In genomic region chr6:168157272-168158007, GRCh38 we compare ENCODE assay signal across 9 cellular contexts.
DNase-seq lines count a peak whose midpoint lies in the region; ATAC-seq and TF ChIP-seq lines count a peak whose summit lies in the region.
"Had no signal": no experiment of that assay in that cellular context is flagged by ENCODE, and none has a peak within 500 bp of the region (broad histone marks: within the 10 kb centered on the region; RNA-seq: fewer than 3 reads in every experiment).

No MANE protein-coding gene starts in this region.

- H3K27ac ChIP-seq in RWPE1: no peak overlapping the region

- TF ChIP-seq CTCF in RWPE1 (conservative IDR thresholded peaks at IDR 0.05; ENCODE audit: low read depth) (no peak), glutamatergic neuron (IDR thresholded peaks at IDR 0.05; ENCODE audit: partially characterized antibody, unreplicated experiment) (no peak)

- H3K27ac Mint-ChIP-seq in glutamatergic neuron (ENCODE audit: unreplicated experiment): peak overlapping the region; percentile 95
- H3K27ac Mint-ChIP-seq: memory B cell had no signal

- CTCF ChIA-PET in RWPE1 (lab: Yijun Ruan, JAX): no interaction called here

- POLR2A ChIA-PET in RWPE1 (lab: Yijun Ruan, JAX; ENCODE audit: low non-redundant PET): interaction anchor here (0.6 kb wide), 1 partner anchor 730 kb away, joined by 5 read pairs; no protein-coding TSS in a partner anchor

- no peaks in the 10 kb centered on the region for H3K36me3 Mint-ChIP-seq in glutamatergic neuron (ENCODE audit: unreplicated experiment)
- H3K36me3 Mint-ChIP-seq: memory B cell had no signal

- peaks cover 7% of the 10 kb centered on the region for H3K27me3 Mint-ChIP-seq in glutamatergic neuron (ENCODE audit: unreplicated experiment)

- DNase-seq in GM04504 (ENCODE audit: low read depth) (peak; percentile 83), RWPE1 (ENCODE audit: low spot score) (peak; percentile 64), glutamatergic neuron (no peak), skeletal muscle cell (ENCODE audit: low read depth) (peak; percentile 67), UCSD-AML1 (lab: John Stamatoyannopoulos, UW; ENCODE audit: unreplicated experiment) (no peak)
- no peak for DNase-seq in stimulated activated CD4-positive, alpha-beta T cell treated with anti-CD3 and anti-CD28 coated beads, Interleukin-4, amount 100 ng/mL, for 24 hours
- DNase-seq: NCI-H1930 had no signal

- H3K4me3 Mint-ChIP-seq in glutamatergic neuron (ENCODE audit: unreplicated experiment): peak overlapping the region; percentile 73
- H3K4me3 Mint-ChIP-seq: memory B cell had no signal

- ATAC-seq in HG03045 (IDR thresholded peaks at IDR 0.05; ENCODE audit: unreplicated experiment): no peak

- no peak overlapping the region for H3K4me3 ChIP-seq in skeletal muscle cell (ENCODE audit: low read depth, low read length)

- peaks cover 21% of the 10 kb centered on the region for H3K9me3 Mint-ChIP-seq in glutamatergic neuron (ENCODE audit: unreplicated experiment)
- H3K9me3 Mint-ChIP-seq: memory B cell had no signal

- peaks cover 58% of the 10 kb centered on the region for H3K4me1 Mint-ChIP-seq in glutamatergic neuron (ENCODE audit: low read depth, unreplicated experiment)
- H3K4me1 Mint-ChIP-seq: memory B cell had no signal

Comparison
In these comparisons a context has a peak if more than half of its experiments do, and no peak if none do; other contexts are left out.
1. DNase-seq: peak in GM04504 (single experiment), RWPE1 (single experiment) and skeletal muscle cell (single experiment); none in glutamatergic neuron (single experiment), UCSD-AML1 (single experiment) and stimulated activated CD4-positive, alpha-beta T cell treated with anti-CD3 and anti-CD28 coated beads, Interleukin-4, amount 100 ng/mL, for 24 hours (single experiment).